In genomic region chr17:77111355-77111855, GRCh38 we compare ENCODE assay signal across 8 cellular contexts. TPM values are rescaled to one million over a fixed set of nuclear protein-coding genes. Genes with fewer than 3 reads are reported as not detected.
DNase-seq lines count a peak whose midpoint lies in the region; ATAC-seq, FAIRE-seq and TF ChIP-seq lines count a peak whose summit lies in the region.
"Not testable (repeated sequence)": the region's sequence is repeated elsewhere in the genome, so short reads cannot be mapped to it uniquely, and the experiment has no call there.

No MANE protein-coding gene starts in this region.

- not testable (repeated sequence) for BruUV-seq in Panc1 (replicated peaks; lab: Mats Ljungman, UMichigan); endothelial cell of umbilical vein (replicated peaks; lab: Mats Ljungman, UMichigan)

- H3K27ac ChIP-seq in Panc1 (ENCODE audit: low read length): peak overlapping the region; percentile 68
- peak overlapping the region in 4 of 5 donors; percentile 21 to 74 (median 58) for H3K27ac ChIP-seq in adrenal gland
- H3K27ac ChIP-seq in endothelial cell of umbilical vein (ENCODE audit: insufficient read depth, low read depth, low read length): peak overlapping the region; percentile 99
- H3K27ac ChIP-seq in kidney (ENCODE audit: low read depth in 2 of 2, low read length in 2 of 2): peak overlapping the region; percentile 77 to 80
- H3K27ac ChIP-seq in neuronal stem cell (replicated peaks; ENCODE audit: low read length): not testable (repeated sequence)
- peak overlapping the region in 7 of 8 donors; percentile 24 to 90 (median 75) for H3K27ac ChIP-seq in spleen
- H3K27ac ChIP-seq in upper lobe of left lung: peak overlapping the region; percentile 40 to 88 (median 80)

- TF ChIP-seq CTCF in Panc1 (IDR thresholded peaks at IDR 0.05); adrenal gland (IDR thresholded peaks at IDR 0.05); endothelial cell of umbilical vein (IDR thresholded peaks at IDR 0.05; ENCODE audit: extremely low read depth in 1 of 2, insufficient read depth in 1 of 2, low read depth in 1 of 2, low read length in 2 of 2); kidney (IDR thresholded peaks at IDR 0.05; ENCODE audit: borderline replicate concordance, extremely low read depth, insufficient read depth); mucosa of descending colon (IDR thresholded peaks at IDR 0.05); spleen (IDR thresholded peaks at IDR 0.05 in 8 of 11, conservative IDR thresholded peaks at IDR 0.05 in 3 of 11); upper lobe of left lung (IDR thresholded peaks at IDR 0.05): not testable (repeated sequence)

- not testable (repeated sequence) for DNase-seq in Panc1 (ENCODE audit: low read depth, low spot score); adrenal gland; endothelial cell of umbilical vein (ENCODE audit: low read depth, low spot score); kidney; mucosa of descending colon; neuronal stem cell (ENCODE audit: low spot score); spleen
- DNase-seq in upper lobe of left lung: peak in 1 of 2 donors; percentile 46

- not testable (repeated sequence) for H3K9me1 ChIP-seq in endothelial cell of umbilical vein (replicated peaks; ENCODE audit: control insufficient read depth, extremely low read depth, insufficient read depth, low read length)

- H3K27me3 ChIP-seq in Panc1 (ENCODE audit: control insufficient read depth, insufficient read depth, low read length); adrenal gland; endothelial cell of umbilical vein (ENCODE audit: control insufficient read depth in 2 of 2, insufficient read depth in 2 of 2, low read length in 2 of 2); neuronal stem cell (ENCODE audit: control insufficient read depth in 3 of 3, insufficient read depth in 3 of 3, low read depth in 1 of 3, low read length in 3 of 3); spleen (replicated peaks in 1 of 7); upper lobe of left lung: not testable (repeated sequence)

- H3K4me2 ChIP-seq in endothelial cell of umbilical vein (ENCODE audit: insufficient read depth, low read length); neuronal stem cell (ENCODE audit: insufficient read depth, low read length, poor library complexity, severe bottlenecking): not testable (repeated sequence)

- not testable (repeated sequence) for H2BK12ac ChIP-seq in neuronal stem cell (ENCODE audit: low read length)

- H4K91ac ChIP-seq in neuronal stem cell (ENCODE audit: low read depth, low read length, poor library complexity): not testable (repeated sequence)

- ATAC-seq in Panc1; upper lobe of left lung (ENCODE audit: low FRiP score in 2 of 2): not testable (repeated sequence)
- peak; percentile 56 for ATAC-seq in mucosa of descending colon

- not testable (repeated sequence) for H3K23ac ChIP-seq in neuronal stem cell (ENCODE audit: low read depth, low read length, poor library complexity)

- in situ Hi-C loops in Panc1 (cut with HindIII; ENCODE audit: low pct_unique_long_range_greater_than_20kb, low sequenced_read_pairs): not testable (repeated sequence)

- H2BK5ac ChIP-seq in neuronal stem cell (ENCODE audit: low read length): not testable (repeated sequence)

- H3K9ac ChIP-seq in endothelial cell of umbilical vein (replicated peaks; ENCODE audit: extremely low read depth, insufficient read depth, low read length); kidney (ENCODE audit: low read length in 2 of 2); neuronal stem cell (ENCODE audit: low read depth, low read length, poor library complexity): not testable (repeated sequence)

- dilution Hi-C loops in endothelial cell of umbilical vein (cut with MboI; ENCODE audit: extremely low pct_ligation_motif_present, low sequenced_read_pairs): not testable (repeated sequence)

- not testable (repeated sequence) for TF ChIP-seq POLR2A in adrenal gland (IDR thresholded peaks at IDR 0.05); endothelial cell of umbilical vein (IDR thresholded peaks at IDR 0.05; ENCODE audit: low read depth, low read length); spleen (IDR thresholded peaks at IDR 0.05); upper lobe of left lung (IDR thresholded peaks at IDR 0.05)

- H3K4me3 ChIP-seq in Panc1 (ENCODE audit: low read depth in 2 of 2, low read length in 2 of 2); adrenal gland; endothelial cell of umbilical vein (replicated peaks in 1 of 3; ENCODE audit: insufficient read depth in 1 of 3, low read depth in 1 of 3, low read length in 3 of 3); kidney (ENCODE audit: low read length in 2 of 2); mucosa of descending colon; neuronal stem cell (ENCODE audit: low read length in 2 of 2); spleen; upper lobe of left lung: not testable (repeated sequence)

- H2AFZ ChIP-seq in endothelial cell of umbilical vein (ENCODE audit: low read depth, low read length); neuronal stem cell (ENCODE audit: low read length): not testable (repeated sequence)

- TF ChIP-seq EP300 in upper lobe of left lung (IDR thresholded peaks at IDR 0.05): not testable (repeated sequence)

- CTCF ChIA-PET in Panc1 (lab: Charles Lee): not testable (repeated sequence)
- CTCF ChIA-PET in endothelial cell of umbilical vein (lab: Charles Lee): interaction anchor here (2.4 kb wide), 1 partner anchor 14 kb away, joined by 25 read pairs; no protein-coding TSS in a partner anchor

- H3K18ac ChIP-seq in neuronal stem cell (ENCODE audit: low read length): not testable (repeated sequence)

- peak overlapping the region; percentile 85 for H2AK5ac ChIP-seq in neuronal stem cell (ENCODE audit: low read depth, low read length)

- H2BK120ac ChIP-seq in neuronal stem cell (ENCODE audit: low read depth, low read length): not testable (repeated sequence)

- H3K4me1 ChIP-seq in Panc1 (ENCODE audit: control insufficient read depth, insufficient read depth, low read length): peaks cover 23% of the 10 kb centered on the region
- peaks cover 17 to 63% of the 10 kb centered on the region in 2 donors for H3K4me1 ChIP-seq in adrenal gland (replicated peaks in 1 of 2)
- peaks cover 54% of the 10 kb centered on the region for H3K4me1 ChIP-seq in endothelial cell of umbilical vein (ENCODE audit: control insufficient read depth, extremely low read depth, insufficient read depth, low read length)
- H3K4me1 ChIP-seq in kidney (ENCODE audit: control insufficient read depth in 1 of 2, insufficient read depth in 1 of 2, low read depth in 1 of 2, low read length in 2 of 2): peaks cover 20 to 22% of the 10 kb centered on the region in 2 donors
- peaks cover 13% of the 10 kb centered on the region for H3K4me1 ChIP-seq in mucosa of descending colon (ENCODE audit: low read depth)
- H3K4me1 ChIP-seq in neuronal stem cell (ENCODE audit: control insufficient read depth in 2 of 2, insufficient read depth in 1 of 2, low read depth in 1 of 2, low read length in 2 of 2): peaks cover 11 to 24% of the 10 kb centered on the region in 2 donors
- H3K4me1 ChIP-seq in spleen: peaks cover 28 to 94% (median 56%) of the 10 kb centered on the region in 6 donors
- H3K4me1 ChIP-seq in upper lobe of left lung: peaks cover 34 to 52% (median 42%) of the 10 kb centered on the region in 4 donors

- not testable (repeated sequence) for FAIRE-seq in endothelial cell of umbilical vein (lab: Jason Lieb, UNC); kidney (lab: Jason Lieb, UNC)

- H4K20me1 ChIP-seq in endothelial cell of umbilical vein (replicated peaks; ENCODE audit: control insufficient read depth, extremely low read depth, insufficient read depth, low read length): not testable (repeated sequence)

- not testable (repeated sequence) for H4K8ac ChIP-seq in neuronal stem cell (ENCODE audit: low read depth, low read length)

- POLR2A ChIA-PET in Panc1 (lab: Charles Lee): interaction anchor here (0.7 kb wide), 1 partner anchor 101 kb away, joined by 5 read pairs; no protein-coding TSS in a partner anchor
- POLR2A ChIA-PET in endothelial cell of umbilical vein (lab: Charles Lee): not testable (repeated sequence)

- intact Hi-C loops in Panc1 (cut with micrococcal nuclease; ENCODE audit: unreplicated experiment); adrenal gland (cut with DNase I); endothelial cell of umbilical vein (cut with micrococcal nuclease); kidney (cut with DNase I); mucosa of descending colon (cut with DNase I, micrococcal nuclease); spleen (cut with DNase I; ENCODE audit: low total_unique reads): not testable (repeated sequence)

- 44 to 55% (median 49%) methylated on average over 5 of the region's 5 CpGs for WGBS in adrenal gland, 4 donors
- no CpG with 5 or more reads among the region's 5 CpGs for WGBS in neuronal stem cell (ENCODE audit: extremely low coverage in 2 of 2, insufficient read length in 2 of 2, insufficient replicate concordance in 1 of 2), 2 donors
- WGBS in spleen, 5 donors: 50 to 81% (median 64%) methylated on average over 5 of the region's 5 CpGs
- 66 to 86% methylated on average over 4 to 5 of the region's 5 CpGs for WGBS in upper lobe of left lung, 2 donors

- not testable (repeated sequence) for H3K36me3 ChIP-seq in Panc1 (ENCODE audit: control insufficient read depth, insufficient read depth, low read length); adrenal gland (replicated peaks in 1 of 2); endothelial cell of umbilical vein (ENCODE audit: control insufficient read depth in 2 of 2, extremely low read depth in 1 of 2, insufficient read depth in 2 of 2, low read length in 2 of 2); kidney (ENCODE audit: control insufficient read depth in 1 of 2, insufficient read depth in 2 of 2, low read length in 2 of 2); mucosa of descending colon (ENCODE audit: low read depth); neuronal stem cell (replicated peaks in 1 of 2; ENCODE audit: control insufficient read depth in 2 of 2, insufficient read depth in 2 of 2, low read length in 2 of 2); spleen; upper lobe of left lung

- not testable (repeated sequence) for H3K79me1 ChIP-seq in neuronal stem cell (ENCODE audit: low read depth, low read length)

- not testable (repeated sequence) for H2BK15ac ChIP-seq in neuronal stem cell (ENCODE audit: low read length)

- H3K14ac ChIP-seq in neuronal stem cell (ENCODE audit: low read length): not testable (repeated sequence)

- H3K79me2 ChIP-seq in endothelial cell of umbilical vein (ENCODE audit: control insufficient read depth, insufficient read depth, low read length): not testable (repeated sequence)

- not testable (repeated sequence) for H3K9me3 ChIP-seq in Panc1 (ENCODE audit: control insufficient read depth, insufficient read depth, low read depth, low read length); adrenal gland (replicated peaks in 1 of 3); endothelial cell of umbilical vein (replicated peaks; ENCODE audit: control insufficient read depth, insufficient read depth, low read length); kidney (ENCODE audit: control insufficient read depth in 1 of 2, low read length in 2 of 2); mucosa of descending colon; neuronal stem cell (replicated peaks in 1 of 2; ENCODE audit: control insufficient read depth in 2 of 2, insufficient read depth in 1 of 2, low read depth in 1 of 2, low read length in 2 of 2); spleen; upper lobe of left lung

- H3K4ac ChIP-seq in neuronal stem cell (ENCODE audit: low read length): not testable (repeated sequence)

RNA-seq across cellular contexts. Expression of gene SEC14L1, which starts 29.4 kb away (rescaled TPM):
- 279 TPM for total RNA-seq in Panc1 (2021; ENCODE audit: unreplicated experiment)
- 156 TPM for polyA plus RNA-seq in Panc1 (2012; ENCODE audit: insufficient read length)
- 100 to 1,000 TPM; 130 to 255 (median 199) TPM for total RNA-seq in adrenal gland
- polyA plus RNA-seq in adrenal gland: 100 to 1,000 TPM in 2 of 3 donors, 10 to 100 TPM in 1; 61.8 to 125 (median 119) TPM
- 606 and 631 TPM in 2 replicates for total RNA-seq in endothelial cell of umbilical vein
- polyA plus RNA-seq in endothelial cell of umbilical vein: 215 and 276 TPM in 2 replicates
- 185 and 188 TPM in 2 replicates for polyA plus RNA-seq in endothelial cell of umbilical vein (2011; cell fraction: cytosol; rRNA removed)
- 360 and 367 TPM in 2 replicates for polyA plus RNA-seq in endothelial cell of umbilical vein (2011; cell fraction: nucleus; rRNA removed)
- polyA plus RNA-seq in endothelial cell of umbilical vein (2012): 277 and 279 TPM in 2 replicates
- 250 TPM in 2 replicates for polyA minus RNA-seq in endothelial cell of umbilical vein
- polyA minus RNA-seq in endothelial cell of umbilical vein (2011; cell fraction: cytosol; rRNA and poly(A)+ RNA removed): 19.9 TPM
- polyA minus RNA-seq in endothelial cell of umbilical vein (2011; cell fraction: nucleus; rRNA and poly(A)+ RNA removed): 378 and 398 TPM in 2 replicates
- 157 TPM for total RNA-seq in kidney
- 49.2 TPM for polyA plus RNA-seq in kidney (ENCODE audit: insufficient read depth, low read depth, low replicate concordance)
- total RNA-seq in mucosa of descending colon: 10 to 100 TPM; 24.5 to 44.6 (median 44.0) TPM
- polyA plus RNA-seq in neuronal stem cell (2013, experiment 1 of 2): 103 TPM
- 106 TPM for polyA plus RNA-seq in neuronal stem cell (2013, experiment 2 of 2)
- 100 to 1,000 TPM; 152 to 202 (median 182) TPM for total RNA-seq in spleen
- 10 to 100 TPM; 14.5 to 37.6 (median 18.0) TPM for polyA plus RNA-seq in spleen
- 100 to 1,000 TPM; 100 to 291 (median 145) TPM for total RNA-seq in upper lobe of left lung
